In genomic region chr4:18171896-18172295, GRCh38 we compare ENCODE assay signal across 27 cellular contexts.
"Had no signal": no experiment of that assay in that cellular context is flagged by ENCODE, and none has a peak within 500 bp of the region (broad histone marks: within the 10 kb centered on the region; RNA-seq: fewer than 3 reads in every experiment).

No MANE protein-coding gene starts in this region.

- H3K27me3 ChIP-seq: stomach, suprapubic skin, testis, thyroid gland, tibial artery, tibial nerve, transverse colon, upper lobe of left lung, upper lobe of right lung, uterus, vagina had no signal

- ATAC-seq: stimulated activated effector memory CD8-positive, alpha-beta T cell treated with anti-CD3 and anti-CD28 coated beads, Interleukin-12 subunit alpha, Interleukin-12 subunit beta, amount 100 ng/mL, for 72 hours; stimulated activated memory B cell treated with anti-CD40 and anti-IgM and Interleukin-4, amounts not matched to agents 10 μg/mL and 1 μg/mL and 100 μg/mL, for 72 hours; stimulated activated naive B cell treated with anti-CD40 and anti-IgM and Interleukin-4, amounts not matched to agents 10 μg/mL and 1 μg/mL and 100 μg/mL, for 72 hours; stimulated activated naive CD8-positive, alpha-beta T cell treated with anti-CD3 and anti-CD28 coated beads, Interleukin-15, amount 100 ng/mL, for 72 hours; stimulated activated naive CD8-positive, alpha-beta T cell treated with anti-CD3 and anti-CD28 coated beads, Interleukin-15, Interleukin-2, amounts not matched to agents 100 U/mL and 50 U/mL, for 24 hours; upper lobe of right lung had no signal

- H3K27ac ChIP-seq: stomach, suprapubic skin, testis, thoracic aorta, thyroid gland, tibial artery, tibial nerve, transverse colon, upper lobe of left lung, upper lobe of right lung, uterus, vagina had no signal

- H3K36me3 ChIP-seq: stomach, suprapubic skin, thoracic aorta, thyroid gland, tibial artery, tibial nerve, transverse colon, upper lobe of left lung, upper lobe of right lung, uterus, vagina had no signal

- H3K9me3 ChIP-seq: stomach, suprapubic skin, testis, thoracic aorta, thyroid gland, tibial artery, tibial nerve, transverse colon, upper lobe of left lung, upper lobe of right lung, uterus, vagina had no signal

- DNase-seq: stimulated activated CD4-positive, alpha-beta T cell treated with anti-CD3 and anti-CD28 coated beads, Interleukin-2, amount 100 ng/mL, for 48 hours; stimulated activated CD4-positive, alpha-beta T cell treated with anti-CD3 and anti-CD28 coated beads, Interleukin-4, amount 100 ng/mL, for 1 hour; stimulated activated CD4-positive, alpha-beta T cell treated with anti-CD3 and anti-CD28 coated beads, Interleukin-4, amount 100 ng/mL, for 24 hours; stimulated activated CD4-positive, alpha-beta T cell treated with anti-CD3 and anti-CD28 coated beads, Interleukin-4, amount 100 ng/mL, for 4 hours; stimulated activated CD8-positive, alpha-beta memory T cell treated with anti-CD3 and anti-CD28 coated beads, Interleukin-4, amount 100 ng/mL, for 48 hours; stimulated activated naive B cell treated with anti-CD40 and anti-IgM and Interleukin-4, amounts not matched to agents 10 μg/mL and 1 μg/mL and 100 μg/mL, for 72 hours; stimulated activated naive CD4-positive, alpha-beta T cell; stimulated activated naive CD4-positive, alpha-beta T cell treated with Interleukin-2 at 50 U/mL for 16 hours; stimulated activated naive CD8-positive, alpha-beta T cell treated with anti-CD3 and anti-CD28 coated beads, Interleukin-15, amount 100 ng/mL, for 72 hours; stimulated activated naive CD8-positive, alpha-beta T cell treated with anti-CD3 and anti-CD28 coated beads, Interleukin-15, Interleukin-2, amounts not matched to agents 100 U/mL and 50 U/mL, for 24 hours; stomach; substantia nigra; testis; thyroid gland; tibial artery; transverse colon; trophoblast cell; upper lobe of left lung; upper lobe of right lung; uterus had no signal

- H3K4me1 ChIP-seq: stomach, suprapubic skin, testis, thyroid gland, tibial artery, tibial nerve, transverse colon, upper lobe of left lung, upper lobe of right lung, uterus, vagina had no signal

- H3K4me3 ChIP-seq: stomach, suprapubic skin, testis, thoracic aorta, thyroid gland, tibial artery, tibial nerve, transverse colon, upper lobe of left lung, upper lobe of right lung, uterus, vagina had no signal

- FAIRE-seq: urothelium cell line had no signal
